25 cellular contexts compared by ENCODE assay signal in the genomic region with DNA sequence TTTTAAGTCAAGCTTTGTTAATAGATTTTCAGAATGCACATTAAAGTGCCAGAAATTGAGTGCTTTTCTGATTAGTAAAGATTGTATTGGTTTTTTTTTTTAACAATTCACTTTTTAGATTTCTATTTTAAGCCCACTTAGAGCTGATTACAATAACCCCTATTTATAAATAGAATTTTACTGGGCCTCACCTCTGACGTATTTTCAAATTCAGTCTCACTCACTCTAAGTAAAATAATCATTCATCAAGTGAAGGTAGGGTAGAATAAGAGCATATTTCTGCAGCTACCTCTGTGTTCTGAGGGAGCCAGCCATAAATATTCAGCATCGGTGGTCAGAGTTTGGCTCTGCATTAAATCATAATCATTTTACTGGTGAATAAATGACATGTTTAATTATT.
A peak's percentile ranks its signal among the peaks of the same experiment; 100 is the strongest.
DNase-seq lines count a peak whose midpoint lies in the region; ATAC-seq and TF ChIP-seq lines count a peak whose summit lies in the region.
"Had no signal": no experiment of that assay in that cellular context is flagged by ENCODE, and none has a peak within 500 bp of the region (broad histone marks: within the 10 kb centered on the region; RNA-seq: fewer than 3 reads in every experiment).

No MANE protein-coding gene starts in this region.

- peaks cover 4% of the 10 kb centered on the region for H3K27me3 Mint-ChIP-seq in GM23338 (ENCODE audit: insufficient read depth, low read depth, poor library complexity)

- peaks cover 26% of the 10 kb centered on the region for H4K20me1 ChIP-seq in GM23338 (replicated peaks; ENCODE audit: insufficient read depth)
- no peaks in the 10 kb centered on the region for H4K20me1 ChIP-seq in SK-N-SH (ENCODE audit: insufficient read depth)
- H4K20me1 ChIP-seq: BLaER1 treated with 17β-estradiol and CSF1 and Interleukin-3, amounts not matched to agents 10 nM and 100 nM had no signal

- TF ChIP-seq POLR2A in testis (IDR thresholded peaks at IDR 0.05) = no peak

- DNase-seq in Right ventricle myocardium superior (no peak), right atrium auricular region (ENCODE audit: low spot score) (no peak), GM23338 (ENCODE audit: low spot score) (no peak), SK-N-SH (no peak), left ventricle myocardium inferior (no peak), HUDEP-2 (lab: John Stamatoyannopoulos, UW; ENCODE audit: unreplicated experiment in 76 of 76) (no peak), midbrain (lab: John Stamatoyannopoulos, UW) (no peak), testis (no peak)
- DNase-seq: 8988T; ACHN; AML-193; BE2C; CD4-positive, alpha-beta T cell; CD8-positive, alpha-beta memory T cell; DMS 273 treated with DMSO at 0.1 percent for 48 hours; DMS79; EL; GDM1; GOT3; HFFc6 had no signal

- peaks cover 47% of the 10 kb centered on the region for H3K4me1 Mint-ChIP-seq in GM23338
- H3K4me1 Mint-ChIP-seq: CD14-positive monocyte; CD8-positive, alpha-beta memory T cell had no signal

- H3K9me2 ChIP-seq in GM23338 (ENCODE audit: insufficient read depth) (no peaks in the 10 kb centered on the region), SK-N-SH (no peaks in the 10 kb centered on the region; the same call in 1 of the 2 replicates)

- WGBS in SK-N-SH (ENCODE audit: low lambda C conversion rate) = 38% methylated on average over 2 of the region's 2 CpGs
- WGBS in testis, 2 donors = 82 to 84% methylated on average over 2 of the region's 2 CpGs

- H3K9me3 Mint-ChIP-seq in GM23338 = no peaks in the 10 kb centered on the region; the same call in 2 of the 3 replicates
- H3K9me3 Mint-ChIP-seq: CD4-positive, alpha-beta T cell; HFFc6 had no signal

- 0 out of 2 replicates have a peak overlapping the region, but pooled peaks have one; percentile 47 for H3K27ac Mint-ChIP-seq in GM23338
- H3K27ac Mint-ChIP-seq: CD14-positive monocyte; CD4-positive, alpha-beta T cell; CD8-positive, alpha-beta memory T cell; HFFc6 had no signal

- 0 out of 4 replicates have a peak, but pooled peaks of 1 of the 2 experiments have one; percentile 22 for TF ChIP-seq EP300 in SK-N-SH (IDR thresholded peaks at IDR 0.05; ENCODE audit: borderline replicate concordance in 1 of 2, low read depth in 1 of 2, low read length in 1 of 2)

- H3K9me3 ChIP-seq in right atrium auricular region = no peaks in the 10 kb centered on the region
- no peaks in the 10 kb centered on the region for H3K9me3 ChIP-seq in SK-N-SH
- no peaks in the 10 kb centered on the region for H3K9me3 ChIP-seq in left ventricle myocardium inferior (replicated peaks)
- H3K9me3 ChIP-seq in testis = no peaks in the 10 kb centered on the region
- H3K9me3 ChIP-seq: A549; BE2C; BLaER1 treated with 17β-estradiol and CSF1 and Interleukin-3, amounts not matched to agents 10 nM and 100 nM; HAP-1 had no signal

- TF ChIP-seq CTCF in right atrium auricular region (IDR thresholded peaks at IDR 0.05) = no peak
- TF ChIP-seq CTCF in GM23338 (conservative IDR thresholded peaks at IDR 0.05; ENCODE audit: low read depth in 2 of 2) = no peak
- TF ChIP-seq CTCF in SK-N-SH (IDR thresholded peaks at IDR 0.05) = no peak
- no peak for TF ChIP-seq CTCF in left ventricle myocardium inferior (IDR thresholded peaks at IDR 0.05; ENCODE audit: borderline replicate concordance)
- TF ChIP-seq CTCF in testis (IDR thresholded peaks at IDR 0.05) = no peak

- TF ChIP-seq RAD21 in SK-N-SH (IDR thresholded peaks at IDR 0.05; ENCODE audit: low read length) = no peak

- intact Hi-C loops in Right ventricle myocardium superior (cut with DNase I) (no loop called here), left ventricle myocardium inferior (cut with micrococcal nuclease) (no loop called here), testis (cut with DNase I; ENCODE audit: low total_unique reads) (no loop called here)

- H3K36me3 Mint-ChIP-seq in GM23338 (ENCODE audit: low read depth) = peaks cover 4% of the 10 kb centered on the region; the same call in 1 of the 3 replicates
- H3K36me3 Mint-ChIP-seq: CD14-positive monocyte; CD8-positive, alpha-beta memory T cell had no signal

- POLR2A ChIA-PET in SK-N-SH (lab: Yijun Ruan, JAX) = no interaction called here

- H3K27me3 ChIP-seq in right atrium auricular region (no peaks in the 10 kb centered on the region), GM23338 (ENCODE audit: insufficient read depth) (no peaks in the 10 kb centered on the region), SK-N-SH (ENCODE audit: insufficient read depth) (no peaks in the 10 kb centered on the region), left ventricle myocardium inferior (ENCODE audit: low read depth) (no peaks in the 10 kb centered on the region), testis (no peaks in the 10 kb centered on the region)
- H3K27me3 ChIP-seq: BE2C; BLaER1 treated with 17β-estradiol and CSF1 and Interleukin-3, amounts not matched to agents 10 nM and 100 nM had no signal

- CTCF ChIA-PET in SK-N-SH (lab: Yijun Ruan, JAX) = interaction anchor here (0.6 to 1.4 kb wide), 3 partner anchors 13 to 43 kb away, joined by 3 to 4 read pairs (median 3); no protein-coding TSS in a partner anchor

- no peak overlapping the region for H3K9ac ChIP-seq in SK-N-SH
- H3K9ac ChIP-seq: BLaER1 treated with 17β-estradiol and CSF1 and Interleukin-3, amounts not matched to agents 10 nM and 100 nM had no signal

- H3K36me3 ChIP-seq in right atrium auricular region (no peaks in the 10 kb centered on the region), GM23338 (ENCODE audit: insufficient read depth) (no peaks in the 10 kb centered on the region), SK-N-SH (replicated peaks in 1 of 2; ENCODE audit: control insufficient read depth in 1 of 2, insufficient read depth in 2 of 2, low read length in 1 of 2) (no peaks in the 10 kb centered on the region), left ventricle myocardium inferior (no peaks in the 10 kb centered on the region), testis (ENCODE audit: low read depth, missing control alignments) (no peaks in the 10 kb centered on the region)
- H3K36me3 ChIP-seq: BE2C; BLaER1 treated with 17β-estradiol and CSF1 and Interleukin-3, amounts not matched to agents 10 nM and 100 nM; HAP-1 had no signal

- peaks cover 40% of the 10 kb centered on the region for H3K79me2 ChIP-seq in GM23338 (replicated peaks; ENCODE audit: insufficient read depth)
- no peaks in the 10 kb centered on the region for H3K79me2 ChIP-seq in SK-N-SH (ENCODE audit: insufficient read depth)

- H3K4me3 Mint-ChIP-seq in GM23338 = no peak overlapping the region
- H3K4me3 Mint-ChIP-seq: CD14-positive monocyte; CD4-positive, alpha-beta T cell; CD8-positive, alpha-beta memory T cell; HFFc6 had no signal

- no peaks in the 10 kb centered on the region for H3K4me1 ChIP-seq in right atrium auricular region
- H3K4me1 ChIP-seq in GM23338 (ENCODE audit: insufficient read depth) = peaks cover 18% of the 10 kb centered on the region; the same call in 1 of the 2 replicates
- H3K4me1 ChIP-seq in SK-N-SH (ENCODE audit: control insufficient read depth in 1 of 2, insufficient read depth in 2 of 2, low read depth in 1 of 2, low read length in 1 of 2) = peaks cover 25% of the 10 kb centered on the region in 2 experiments
- H3K4me1 ChIP-seq in left ventricle myocardium inferior = no peaks in the 10 kb centered on the region
- H3K4me1 ChIP-seq in testis = no peaks in the 10 kb centered on the region
- H3K4me1 ChIP-seq: A549; BLaER1 treated with 17β-estradiol and CSF1 and Interleukin-3, amounts not matched to agents 10 nM and 100 nM; HAP-1 had no signal

- H3F3A ChIP-seq in GM23338 (replicated peaks; ENCODE audit: low read depth) (no peaks in the 10 kb centered on the region), SK-N-SH (replicated peaks; ENCODE audit: insufficient read depth) (peaks cover 18% of the 10 kb centered on the region)

- H3K4me3 ChIP-seq in right atrium auricular region = no peak overlapping the region
- H3K4me3 ChIP-seq in GM23338 = no peak overlapping the region
- H3K4me3 ChIP-seq in SK-N-SH (ENCODE audit: low read depth in 2 of 2, low read length in 1 of 2) = no peak overlapping the region
- no peak overlapping the region for H3K4me3 ChIP-seq in left ventricle myocardium inferior
- H3K4me3 ChIP-seq in testis = no peak overlapping the region
- H3K4me3 ChIP-seq: A549; BLaER1 treated with 17β-estradiol and CSF1 and Interleukin-3, amounts not matched to agents 10 nM and 100 nM; GM12878; HAP-1 had no signal

- H3K27ac ChIP-seq in right atrium auricular region (no peak overlapping the region), GM23338 (ENCODE audit: low read depth) (no peak overlapping the region), SK-N-SH (ENCODE audit: low read depth in 2 of 2, low read length in 1 of 2) (no peak overlapping the region), left ventricle myocardium inferior (replicated peaks) (peak overlapping the region; percentile 14), testis (no peak overlapping the region)
- H3K27ac ChIP-seq: A549; BLaER1 treated with 17β-estradiol and CSF1 and Interleukin-3, amounts not matched to agents 10 nM and 100 nM had no signal

- H3K4me2 ChIP-seq in GM23338 (no peak overlapping the region), SK-N-SH (no peak overlapping the region)
- H3K4me2 ChIP-seq: A549; BLaER1 treated with 17β-estradiol and CSF1 and Interleukin-3, amounts not matched to agents 10 nM and 100 nM had no signal

- ATAC-seq in Right ventricle myocardium superior (ENCODE audit: poor library complexity) (peak; percentile 65), GM23338 (no peak)
- ATAC-seq: A549, GM12878 had no signal

- no peak overlapping the region for H2AFZ ChIP-seq in GM23338
- H2AFZ ChIP-seq in SK-N-SH (ENCODE audit: low read depth) = no peak overlapping the region

TF ChIP-seq in GM23338, 12 proteins besides CTCF, POLR2A, EP300 and RAD21 (continues in another document):
- TF ChIP-seq CREB1 (CRISPR knock-in tag; IDR thresholded peaks at IDR 0.05; ENCODE audit: low read depth) (no peak), STAT1 (IDR thresholded peaks at IDR 0.05; ENCODE audit: unreplicated experiment) (no peak), ZNF114 (CRISPR knock-in tag; IDR thresholded peaks at IDR 0.05) (no peak), EZH2 (IDR thresholded peaks at IDR 0.05; ENCODE audit: low read depth, unreplicated experiment) (no peak)

TF ChIP-seq in SK-N-SH, 30 proteins besides CTCF, POLR2A, EP300 and RAD21:
- TF ChIP-seq TAF1 (IDR thresholded peaks at IDR 0.05; ENCODE audit: borderline replicate concordance, low read depth, low read length) (no peak), FOXJ3 (CRISPR knock-in tag; IDR thresholded peaks at IDR 0.05) (no peak), SMC3 (IDR thresholded peaks at IDR 0.05; ENCODE audit: low read depth, low read length) (no peak)
- TF ChIP-seq, protein P1, sequence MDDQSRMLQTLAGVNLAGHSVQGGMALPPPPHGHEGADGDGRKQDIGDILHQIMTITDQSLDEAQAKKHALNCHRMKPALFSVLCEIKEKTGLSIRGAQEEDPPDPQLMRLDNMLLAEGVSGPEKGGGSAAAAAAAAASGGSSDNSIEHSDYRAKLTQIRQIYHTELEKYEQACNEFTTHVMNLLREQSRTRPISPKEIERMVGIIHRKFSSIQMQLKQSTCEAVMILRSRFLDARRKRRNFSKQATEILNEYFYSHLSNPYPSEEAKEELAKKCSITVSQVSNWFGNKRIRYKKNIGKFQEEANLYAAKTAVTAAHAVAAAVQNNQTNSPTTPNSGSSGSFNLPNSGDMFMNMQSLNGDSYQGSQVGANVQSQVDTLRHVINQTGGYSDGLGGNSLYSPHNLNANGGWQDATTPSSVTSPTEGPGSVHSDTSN (IDR thresholded peaks at IDR 0.05) = 0 out of 2 replicates have a peak, but pooled peaks have one; percentile 7
